9 cellular contexts compared by ENCODE assay signal in the genomic region with DNA sequence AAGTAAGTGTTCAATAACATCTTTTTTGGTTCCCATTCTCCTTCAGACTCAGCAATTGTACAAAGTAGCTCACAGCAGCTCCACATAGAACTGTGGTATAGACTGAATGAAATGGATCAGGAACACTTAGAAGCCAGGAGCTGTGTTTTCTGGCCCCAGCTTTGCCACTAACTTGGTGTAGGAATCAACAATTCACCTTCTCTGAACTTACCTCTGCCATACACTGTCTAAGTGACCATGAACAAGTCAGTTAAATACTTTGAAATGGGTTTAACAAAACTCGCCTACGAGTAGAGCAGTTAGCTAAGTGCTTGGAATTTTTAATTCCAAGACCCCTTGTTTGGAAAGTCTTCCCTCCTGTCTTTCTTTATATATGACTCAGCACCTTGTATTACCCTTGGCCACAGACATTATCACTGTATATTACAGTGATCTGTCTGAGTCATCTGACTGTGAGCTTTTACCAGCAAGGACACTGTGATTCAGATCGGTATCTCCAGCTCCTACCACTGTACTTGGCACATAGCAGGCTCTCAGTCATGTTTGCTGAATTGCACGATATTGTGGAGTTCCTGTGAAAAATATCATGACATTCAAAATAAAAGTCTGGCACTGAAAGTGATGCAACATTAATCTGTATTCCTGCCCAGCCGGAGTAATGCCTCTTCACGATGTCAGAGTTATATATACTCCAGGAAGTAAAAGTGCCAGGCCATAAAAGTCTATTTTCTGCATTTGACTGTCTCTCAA.
A peak's percentile ranks its signal among the peaks of the same experiment; 100 is the strongest.
DNase-seq lines count a peak whose midpoint lies in the region; ATAC-seq and TF ChIP-seq lines count a peak whose summit lies in the region.
"Had no signal": no experiment of that assay in that cellular context is flagged by ENCODE, and none has a peak within 500 bp of the region (broad histone marks: within the 10 kb centered on the region; RNA-seq: fewer than 3 reads in every experiment).

No MANE protein-coding gene starts in this region.

- no peak overlapping the region for H3K4me3 ChIP-seq in psoas muscle
- no peak overlapping the region for H3K4me3 ChIP-seq in naive thymus-derived CD4-positive, alpha-beta T cell (ENCODE audit: low read length)

- DNase-seq in ELR (ENCODE audit: low read depth) (peak; percentile 39), NOMO-1 treated with dmso at 0.1 percent for 144 hours (lab: John Stamatoyannopoulos, UW; ENCODE audit: unreplicated experiment) (peak; percentile 54), epithelial cell of prostate (ENCODE audit: low read depth, low spot score) (peak; percentile 88), psoas muscle (no peak), NCI-H748 treated with DMSO at 0.1 percent for 48 hours (lab: John Stamatoyannopoulos, UW) (no peak)
- DNase-seq in naive thymus-derived CD4-positive, alpha-beta T cell = no peak

- intact Hi-C loops in psoas muscle (cut with DNase I) = no loop called here
- intact Hi-C loops in naive thymus-derived CD4-positive, alpha-beta T cell (cut with micrococcal nuclease) = no loop called here

- CTCF ChIA-PET in naive thymus-derived CD4-positive, alpha-beta T cell (lab: Charles Lee) = no interaction called here

- H3K4me1 ChIP-seq in psoas muscle = no peaks in the 10 kb centered on the region
- H3K4me1 ChIP-seq in naive thymus-derived CD4-positive, alpha-beta T cell (ENCODE audit: control insufficient read depth in 2 of 2, insufficient read depth in 2 of 2, low read length in 2 of 2) = no peaks in the 10 kb centered on the region

- H3K27ac ChIP-seq in epithelial cell of prostate (peak overlapping the region; percentile 73), psoas muscle (no peak overlapping the region)
- no peak overlapping the region for H3K27ac ChIP-seq in naive thymus-derived CD4-positive, alpha-beta T cell (ENCODE audit: low read depth, low read length)

- peaks cover 0 to 2% (median 0%) of the 10 kb centered on the region in 11 donors for H3K9me3 Mint-ChIP-seq in naive thymus-derived CD4-positive, alpha-beta T cell
- H3K9me3 Mint-ChIP-seq: stimulated activated memory B cell treated with anti-CD40 and anti-IgM and Interleukin-4, amounts not matched to agents 10 μg/mL and 1 μg/mL and 100 μg/mL, for 72 hours had no signal

- POLR2A ChIA-PET in naive thymus-derived CD4-positive, alpha-beta T cell (lab: Charles Lee) = no interaction called here

- H3K27me3 Mint-ChIP-seq in naive thymus-derived CD4-positive, alpha-beta T cell = peaks cover 0 to 35% (median 27%) of the 10 kb centered on the region in 5 donors
- H3K27me3 Mint-ChIP-seq: stimulated activated memory B cell treated with anti-CD40 and anti-IgM and Interleukin-4, amounts not matched to agents 10 μg/mL and 1 μg/mL and 100 μg/mL, for 72 hours had no signal

- 41 to 56% (median 42%) methylated on average over 6 of the region's 6 CpGs for WGBS in psoas muscle, 3 donors

- H3K9me3 ChIP-seq in psoas muscle = no peaks in the 10 kb centered on the region
- H3K9me3 ChIP-seq in naive thymus-derived CD4-positive, alpha-beta T cell (ENCODE audit: control insufficient read depth in 2 of 3, low read length in 3 of 3) = no peaks in the 10 kb centered on the region

- no peaks in the 10 kb centered on the region for H3K4me1 Mint-ChIP-seq in naive thymus-derived CD4-positive, alpha-beta T cell
- H3K4me1 Mint-ChIP-seq: stimulated activated memory B cell treated with anti-CD40 and anti-IgM and Interleukin-4, amounts not matched to agents 10 μg/mL and 1 μg/mL and 100 μg/mL, for 72 hours had no signal

- TF ChIP-seq CTCF in psoas muscle (IDR thresholded peaks at IDR 0.05) = no peak

- no peak overlapping the region for H3K4me3 Mint-ChIP-seq in naive thymus-derived CD4-positive, alpha-beta T cell
- H3K4me3 Mint-ChIP-seq: stimulated activated memory B cell treated with anti-CD40 and anti-IgM and Interleukin-4, amounts not matched to agents 10 μg/mL and 1 μg/mL and 100 μg/mL, for 72 hours had no signal

- no peaks in the 10 kb centered on the region for H3K36me3 ChIP-seq in psoas muscle (ENCODE audit: insufficient read depth in 1 of 2, low read depth in 1 of 2)
- H3K36me3 ChIP-seq in naive thymus-derived CD4-positive, alpha-beta T cell (ENCODE audit: control insufficient read depth in 2 of 3, insufficient read depth in 3 of 3, low read length in 3 of 3) = no peaks in the 10 kb centered on the region

- H3K27ac Mint-ChIP-seq in naive thymus-derived CD4-positive, alpha-beta T cell = no peak overlapping the region
- H3K27ac Mint-ChIP-seq: stimulated activated memory B cell treated with anti-CD40 and anti-IgM and Interleukin-4, amounts not matched to agents 10 μg/mL and 1 μg/mL and 100 μg/mL, for 72 hours had no signal

- H3K27me3 ChIP-seq in psoas muscle (ENCODE audit: insufficient read depth in 3 of 3, low read length in 2 of 3) = no peaks in the 10 kb centered on the region
- no peaks in the 10 kb centered on the region for H3K27me3 ChIP-seq in naive thymus-derived CD4-positive, alpha-beta T cell (ENCODE audit: control insufficient read depth in 2 of 2, insufficient read depth in 2 of 2, low read length in 2 of 2)

- no peaks in the 10 kb centered on the region for H3K36me3 Mint-ChIP-seq in naive thymus-derived CD4-positive, alpha-beta T cell
- H3K36me3 Mint-ChIP-seq: stimulated activated memory B cell treated with anti-CD40 and anti-IgM and Interleukin-4, amounts not matched to agents 10 μg/mL and 1 μg/mL and 100 μg/mL, for 72 hours had no signal

- ATAC-seq in psoas muscle (peak; percentile 40 to 93 (median 86)), GM19395 (IDR thresholded peaks at IDR 0.05; ENCODE audit: unreplicated experiment) (no peak), GM21825 (IDR thresholded peaks at IDR 0.05; ENCODE audit: unreplicated experiment) (no peak)
- ATAC-seq in naive thymus-derived CD4-positive, alpha-beta T cell = no peak
- ATAC-seq: stimulated activated memory B cell treated with anti-CD40 and anti-IgM and Interleukin-4, amounts not matched to agents 10 μg/mL and 1 μg/mL and 100 μg/mL, for 72 hours had no signal

Comparison
In these comparisons a context has a peak if more than half of its experiments do, and no peak if none do; other contexts are left out.
1. DNase-seq: peak in ELR (single experiment), NOMO-1 treated with dmso at 0.1 percent for 144 hours (single experiment) and epithelial cell of prostate (single experiment); none in psoas muscle (0 of 2), NCI-H748 treated with DMSO at 0.1 percent for 48 hours (single experiment) and naive thymus-derived CD4-positive, alpha-beta T cell (0 of 9).
2. ATAC-seq: peak in psoas muscle (4 of 4); none in GM19395 (single experiment), GM21825 (single experiment) and naive thymus-derived CD4-positive, alpha-beta T cell (single experiment).